1 cellular context compared by ENCODE assay signal in the genomic region with DNA sequence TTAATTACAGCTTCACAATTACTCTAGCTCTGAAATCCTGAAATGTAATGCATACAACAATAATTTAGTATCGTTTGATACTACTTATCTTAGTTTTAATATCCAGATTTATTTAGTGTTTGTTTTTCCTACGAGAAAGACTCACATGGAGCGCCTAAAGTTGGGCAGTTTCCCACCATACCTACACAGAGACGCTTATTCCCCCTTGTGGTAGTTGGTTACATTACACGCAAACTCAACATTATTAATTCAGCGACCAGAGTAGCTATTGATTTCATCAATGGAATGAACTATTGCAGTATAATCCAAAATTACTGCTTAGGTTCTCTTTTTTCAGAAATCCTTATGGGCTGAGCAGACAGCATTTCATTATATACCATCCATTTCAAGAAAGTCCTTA.
TF ChIP-seq lines count a peak whose summit lies in the region.

No MANE protein-coding gene starts in this region.

TF ChIP-seq in H1, 55 proteins besides CTCF, POLR2A, EP300 and RAD21 (continued from another document):
- TF ChIP-seq KDM1A (IDR thresholded peaks at IDR 0.05; ENCODE audit: borderline replicate concordance, low read length), result no peak
- no peak for TF ChIP-seq RFX5 (IDR thresholded peaks at IDR 0.05; ENCODE audit: borderline replicate concordance, low read depth, low read length)
- TF ChIP-seq, protein P1, sequence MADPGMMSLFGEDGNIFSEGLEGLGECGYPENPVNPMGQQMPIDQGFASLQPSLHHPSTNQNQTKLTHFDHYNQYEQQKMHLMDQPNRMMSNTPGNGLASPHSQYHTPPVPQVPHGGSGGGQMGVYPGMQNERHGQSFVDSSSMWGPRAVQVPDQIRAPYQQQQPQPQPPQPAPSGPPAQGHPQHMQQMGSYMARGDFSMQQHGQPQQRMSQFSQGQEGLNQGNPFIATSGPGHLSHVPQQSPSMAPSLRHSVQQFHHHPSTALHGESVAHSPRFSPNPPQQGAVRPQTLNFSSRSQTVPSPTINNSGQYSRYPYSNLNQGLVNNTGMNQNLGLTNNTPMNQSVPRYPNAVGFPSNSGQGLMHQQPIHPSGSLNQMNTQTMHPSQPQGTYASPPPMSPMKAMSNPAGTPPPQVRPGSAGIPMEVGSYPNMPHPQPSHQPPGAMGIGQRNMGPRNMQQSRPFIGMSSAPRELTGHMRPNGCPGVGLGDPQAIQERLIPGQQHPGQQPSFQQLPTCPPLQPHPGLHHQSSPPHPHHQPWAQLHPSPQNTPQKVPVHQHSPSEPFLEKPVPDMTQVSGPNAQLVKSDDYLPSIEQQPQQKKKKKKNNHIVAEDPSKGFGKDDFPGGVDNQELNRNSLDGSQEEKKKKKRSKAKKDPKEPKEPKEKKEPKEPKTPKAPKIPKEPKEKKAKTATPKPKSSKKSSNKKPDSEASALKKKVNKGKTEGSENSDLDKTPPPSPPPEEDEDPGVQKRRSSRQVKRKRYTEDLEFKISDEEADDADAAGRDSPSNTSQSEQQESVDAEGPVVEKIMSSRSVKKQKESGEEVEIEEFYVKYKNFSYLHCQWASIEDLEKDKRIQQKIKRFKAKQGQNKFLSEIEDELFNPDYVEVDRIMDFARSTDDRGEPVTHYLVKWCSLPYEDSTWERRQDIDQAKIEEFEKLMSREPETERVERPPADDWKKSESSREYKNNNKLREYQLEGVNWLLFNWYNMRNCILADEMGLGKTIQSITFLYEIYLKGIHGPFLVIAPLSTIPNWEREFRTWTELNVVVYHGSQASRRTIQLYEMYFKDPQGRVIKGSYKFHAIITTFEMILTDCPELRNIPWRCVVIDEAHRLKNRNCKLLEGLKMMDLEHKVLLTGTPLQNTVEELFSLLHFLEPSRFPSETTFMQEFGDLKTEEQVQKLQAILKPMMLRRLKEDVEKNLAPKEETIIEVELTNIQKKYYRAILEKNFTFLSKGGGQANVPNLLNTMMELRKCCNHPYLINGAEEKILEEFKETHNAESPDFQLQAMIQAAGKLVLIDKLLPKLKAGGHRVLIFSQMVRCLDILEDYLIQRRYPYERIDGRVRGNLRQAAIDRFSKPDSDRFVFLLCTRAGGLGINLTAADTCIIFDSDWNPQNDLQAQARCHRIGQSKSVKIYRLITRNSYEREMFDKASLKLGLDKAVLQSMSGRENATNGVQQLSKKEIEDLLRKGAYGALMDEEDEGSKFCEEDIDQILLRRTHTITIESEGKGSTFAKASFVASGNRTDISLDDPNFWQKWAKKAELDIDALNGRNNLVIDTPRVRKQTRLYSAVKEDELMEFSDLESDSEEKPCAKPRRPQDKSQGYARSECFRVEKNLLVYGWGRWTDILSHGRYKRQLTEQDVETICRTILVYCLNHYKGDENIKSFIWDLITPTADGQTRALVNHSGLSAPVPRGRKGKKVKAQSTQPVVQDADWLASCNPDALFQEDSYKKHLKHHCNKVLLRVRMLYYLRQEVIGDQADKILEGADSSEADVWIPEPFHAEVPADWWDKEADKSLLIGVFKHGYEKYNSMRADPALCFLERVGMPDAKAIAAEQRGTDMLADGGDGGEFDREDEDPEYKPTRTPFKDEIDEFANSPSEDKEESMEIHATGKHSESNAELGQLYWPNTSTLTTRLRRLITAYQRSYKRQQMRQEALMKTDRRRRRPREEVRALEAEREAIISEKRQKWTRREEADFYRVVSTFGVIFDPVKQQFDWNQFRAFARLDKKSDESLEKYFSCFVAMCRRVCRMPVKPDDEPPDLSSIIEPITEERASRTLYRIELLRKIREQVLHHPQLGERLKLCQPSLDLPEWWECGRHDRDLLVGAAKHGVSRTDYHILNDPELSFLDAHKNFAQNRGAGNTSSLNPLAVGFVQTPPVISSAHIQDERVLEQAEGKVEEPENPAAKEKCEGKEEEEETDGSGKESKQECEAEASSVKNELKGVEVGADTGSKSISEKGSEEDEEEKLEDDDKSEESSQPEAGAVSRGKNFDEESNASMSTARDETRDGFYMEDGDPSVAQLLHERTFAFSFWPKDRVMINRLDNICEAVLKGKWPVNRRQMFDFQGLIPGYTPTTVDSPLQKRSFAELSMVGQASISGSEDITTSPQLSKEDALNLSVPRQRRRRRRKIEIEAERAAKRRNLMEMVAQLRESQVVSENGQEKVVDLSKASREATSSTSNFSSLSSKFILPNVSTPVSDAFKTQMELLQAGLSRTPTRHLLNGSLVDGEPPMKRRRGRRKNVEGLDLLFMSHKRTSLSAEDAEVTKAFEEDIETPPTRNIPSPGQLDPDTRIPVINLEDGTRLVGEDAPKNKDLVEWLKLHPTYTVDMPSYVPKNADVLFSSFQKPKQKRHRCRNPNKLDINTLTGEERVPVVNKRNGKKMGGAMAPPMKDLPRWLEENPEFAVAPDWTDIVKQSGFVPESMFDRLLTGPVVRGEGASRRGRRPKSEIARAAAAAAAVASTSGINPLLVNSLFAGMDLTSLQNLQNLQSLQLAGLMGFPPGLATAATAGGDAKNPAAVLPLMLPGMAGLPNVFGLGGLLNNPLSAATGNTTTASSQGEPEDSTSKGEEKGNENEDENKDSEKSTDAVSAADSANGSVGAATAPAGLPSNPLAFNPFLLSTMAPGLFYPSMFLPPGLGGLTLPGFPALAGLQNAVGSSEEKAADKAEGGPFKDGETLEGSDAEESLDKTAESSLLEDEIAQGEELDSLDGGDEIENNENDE (IDR thresholded peaks at IDR 0.05; ENCODE audit: insufficient replicate concordance, low read length), result no peak
